Comparison of ENCODE assay signal across 1 cellular context in the genomic region with DNA sequence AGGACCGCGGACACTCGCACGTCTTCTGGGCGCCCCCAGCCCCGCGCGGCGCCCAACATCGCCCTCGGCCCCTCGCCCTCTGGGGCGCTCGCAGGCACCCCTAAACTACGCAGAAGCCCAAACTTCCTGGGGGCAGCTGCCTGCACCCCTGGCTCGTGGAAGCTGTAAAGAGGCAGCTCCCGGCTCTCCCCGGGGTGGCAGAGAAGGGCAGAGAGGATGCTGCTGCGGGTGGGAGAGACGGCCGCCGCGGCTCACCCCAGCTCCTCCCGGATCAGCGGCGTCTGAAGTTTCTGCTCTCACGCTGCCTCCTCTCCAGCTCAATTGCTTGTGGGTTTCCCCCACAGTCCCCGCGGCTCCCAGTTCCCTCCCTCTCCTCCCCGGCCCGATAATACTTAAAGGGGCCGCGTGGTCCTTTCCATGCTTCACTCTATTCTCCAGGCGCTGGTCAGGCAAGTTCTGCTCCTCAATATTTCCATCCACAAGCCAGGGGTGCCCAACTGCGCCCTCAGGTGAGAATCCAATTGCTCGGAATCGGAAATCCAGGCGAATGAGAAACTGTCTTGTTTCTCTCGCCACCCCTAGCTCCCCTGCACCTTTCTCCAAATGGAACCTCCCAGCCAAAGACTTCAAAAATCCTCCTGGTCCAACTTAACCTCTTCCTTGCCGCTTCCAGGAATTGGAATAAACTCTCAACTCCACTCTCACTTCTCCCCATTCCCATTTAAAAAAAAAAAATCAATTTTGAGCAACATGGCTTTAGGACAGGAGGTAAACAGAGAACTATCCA.
A peak's percentile ranks its signal among the peaks of the same experiment; 100 is the strongest.
TF ChIP-seq lines count a peak whose summit lies in the region.

No MANE protein-coding gene starts in this region.

TF ChIP-seq in H1, 55 proteins besides CTCF, POLR2A, EP300 and RAD21 (continued from another document):
- TF ChIP-seq, protein P1, sequence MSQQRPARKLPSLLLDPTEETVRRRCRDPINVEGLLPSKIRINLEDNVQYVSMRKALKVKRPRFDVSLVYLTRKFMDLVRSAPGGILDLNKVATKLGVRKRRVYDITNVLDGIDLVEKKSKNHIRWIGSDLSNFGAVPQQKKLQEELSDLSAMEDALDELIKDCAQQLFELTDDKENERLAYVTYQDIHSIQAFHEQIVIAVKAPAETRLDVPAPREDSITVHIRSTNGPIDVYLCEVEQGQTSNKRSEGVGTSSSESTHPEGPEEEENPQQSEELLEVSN (IDR thresholded peaks at IDR 0.05) = no peak
- no peak for TF ChIP-seq TCF12 (IDR thresholded peaks at IDR 0.05; ENCODE audit: low read depth, low read length)
- peak; percentile 56; the same call in 1 of the 2 replicates for TF ChIP-seq EGR1 (IDR thresholded peaks at IDR 0.05; ENCODE audit: borderline replicate concordance, low read depth, low read length)
- TF ChIP-seq CHD2 (IDR thresholded peaks at IDR 0.05; ENCODE audit: low read length) = no peak
- no peak for TF ChIP-seq EZH2 (IDR thresholded peaks at IDR 0.05; ENCODE audit: low read depth, low read length, severe bottlenecking)
- TF ChIP-seq SIRT6 (IDR thresholded peaks at IDR 0.05; ENCODE audit: low read length) = no peak
- TF ChIP-seq CHD7 (IDR thresholded peaks at IDR 0.05; ENCODE audit: insufficient replicate concordance, low read length) = no peak
- TF ChIP-seq BRCA1 (IDR thresholded peaks at IDR 0.05; ENCODE audit: low read depth, low read length) = no peak
- TF ChIP-seq CTBP2 (IDR thresholded peaks at IDR 0.05; ENCODE audit: borderline replicate concordance, insufficient read depth, insufficient read length, low read length) = peak; percentile 71
- TF ChIP-seq BACH1 (IDR thresholded peaks at IDR 0.05; ENCODE audit: low read length) = no peak
- peak; percentile 90 for TF ChIP-seq JUND (IDR thresholded peaks at IDR 0.05; ENCODE audit: low read length)
- TF ChIP-seq ASH2L (IDR thresholded peaks at IDR 0.05; ENCODE audit: low read length) = peak; percentile 97
- TF ChIP-seq RNF2 (IDR thresholded peaks at IDR 0.05; ENCODE audit: borderline replicate concordance, low read depth, low read length, missing control alignments, poor library complexity, severe bottlenecking) = no peak
- TF ChIP-seq RFX5 (IDR thresholded peaks at IDR 0.05; ENCODE audit: borderline replicate concordance, low read depth, low read length) = no peak
- no peak for TF ChIP-seq POU5F1 (IDR thresholded peaks at IDR 0.05; ENCODE audit: low read depth, low read length)
- no peak for TF ChIP-seq CEBPB (IDR thresholded peaks at IDR 0.05; ENCODE audit: low read depth, low read length)
- TF ChIP-seq SAP30 (IDR thresholded peaks at IDR 0.05; ENCODE audit: insufficient read depth, insufficient replicate concordance, low read length) = peak; percentile 31
- no peak for TF ChIP-seq NANOG (IDR thresholded peaks at IDR 0.05; ENCODE audit: insufficient read depth, low read depth, low read length, poor library complexity, severe bottlenecking)
- peak; percentile 90 for TF ChIP-seq KDM4A (IDR thresholded peaks at IDR 0.05; ENCODE audit: low read depth, low read length, severe bottlenecking)
- TF ChIP-seq RBBP5 (IDR thresholded peaks at IDR 0.05; ENCODE audit: borderline replicate concordance, low read depth, low read length) = peak; percentile 97
- peak in 1 of 2 experiments; percentile 58; a peak in 1 of 4 replicates for TF ChIP-seq SIN3A (conservative IDR thresholded peaks at IDR 0.05 in 1 of 2, IDR thresholded peaks at IDR 0.05 in 1 of 2; ENCODE audit: low read depth in 1 of 2, low read length in 2 of 2)
- TF ChIP-seq, protein P2, sequence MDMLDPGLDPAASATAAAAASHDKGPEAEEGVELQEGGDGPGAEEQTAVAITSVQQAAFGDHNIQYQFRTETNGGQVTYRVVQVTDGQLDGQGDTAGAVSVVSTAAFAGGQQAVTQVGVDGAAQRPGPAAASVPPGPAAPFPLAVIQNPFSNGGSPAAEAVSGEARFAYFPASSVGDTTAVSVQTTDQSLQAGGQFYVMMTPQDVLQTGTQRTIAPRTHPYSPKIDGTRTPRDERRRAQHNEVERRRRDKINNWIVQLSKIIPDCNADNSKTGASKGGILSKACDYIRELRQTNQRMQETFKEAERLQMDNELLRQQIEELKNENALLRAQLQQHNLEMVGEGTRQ (IDR thresholded peaks at IDR 0.05; ENCODE audit: low read length) = no peak
- no peak for TF ChIP-seq RXRA (IDR thresholded peaks at IDR 0.05; ENCODE audit: insufficient read depth, low read depth, low read length)
- no peak for TF ChIP-seq GABPA (IDR thresholded peaks at IDR 0.05; ENCODE audit: borderline replicate concordance, insufficient read depth, low read length)
- peak; percentile 71 for TF ChIP-seq MAX (IDR thresholded peaks at IDR 0.05)
- no peak for TF ChIP-seq CBX8 (IDR thresholded peaks at IDR 0.05; ENCODE audit: borderline replicate concordance, low read depth, low read length)
- no peak for TF ChIP-seq MAFK (IDR thresholded peaks at IDR 0.05; ENCODE audit: low read depth, low read length)
- TF ChIP-seq POLR2AphosphoS5 (IDR thresholded peaks at IDR 0.05; ENCODE audit: low read depth, low read length) = no peak
- no peak for TF ChIP-seq GTF2F1 (IDR thresholded peaks at IDR 0.05; ENCODE audit: borderline replicate concordance, low read depth, low read length)
- TF ChIP-seq, protein P3, sequence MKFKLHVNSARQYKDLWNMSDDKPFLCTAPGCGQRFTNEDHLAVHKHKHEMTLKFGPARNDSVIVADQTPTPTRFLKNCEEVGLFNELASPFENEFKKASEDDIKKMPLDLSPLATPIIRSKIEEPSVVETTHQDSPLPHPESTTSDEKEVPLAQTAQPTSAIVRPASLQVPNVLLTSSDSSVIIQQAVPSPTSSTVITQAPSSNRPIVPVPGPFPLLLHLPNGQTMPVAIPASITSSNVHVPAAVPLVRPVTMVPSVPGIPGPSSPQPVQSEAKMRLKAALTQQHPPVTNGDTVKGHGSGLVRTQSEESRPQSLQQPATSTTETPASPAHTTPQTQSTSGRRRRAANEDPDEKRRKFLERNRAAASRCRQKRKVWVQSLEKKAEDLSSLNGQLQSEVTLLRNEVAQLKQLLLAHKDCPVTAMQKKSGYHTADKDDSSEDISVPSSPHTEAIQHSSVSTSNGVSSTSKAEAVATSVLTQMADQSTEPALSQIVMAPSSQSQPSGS (IDR thresholded peaks at IDR 0.05; ENCODE audit: low read length) = peak; percentile 74; the same call in 1 of the 2 replicates
- no peak for TF ChIP-seq TEAD4 (IDR thresholded peaks at IDR 0.05; ENCODE audit: low read depth, low read length)
- peak; percentile 89 for TF ChIP-seq CHD1 (IDR thresholded peaks at IDR 0.05; ENCODE audit: low read depth, low read length)
- peak; percentile 76 for TF ChIP-seq TAF1 (IDR thresholded peaks at IDR 0.05; ENCODE audit: low read depth, low read length)
- TF ChIP-seq NRF1 (IDR thresholded peaks at IDR 0.05; ENCODE audit: low read depth, low read length) = no peak
- TF ChIP-seq TAF7 (optimal IDR thresholded peaks at IDR 0.05; ENCODE audit: borderline replicate concordance, low read depth, low read length) = no peak
- TF ChIP-seq ZNF274 (IDR thresholded peaks at IDR 0.05; ENCODE audit: borderline replicate concordance, extremely low read depth, low read length) = no peak
- no peak for TF ChIP-seq SP2 (IDR thresholded peaks at IDR 0.05; ENCODE audit: low read length)
- TF ChIP-seq SIX5 (IDR thresholded peaks at IDR 0.05; ENCODE audit: low read depth, low read length) = peak; percentile 32; the same call in 1 of the 2 replicates
- TF ChIP-seq FOSL1 (IDR thresholded peaks at IDR 0.05; ENCODE audit: insufficient read depth, low read depth, low read length) = no peak
- no peak for TF ChIP-seq CREB1 (IDR thresholded peaks at IDR 0.05)
- TF ChIP-seq SP1 (IDR thresholded peaks at IDR 0.05; ENCODE audit: low read depth, low read length) = peak; percentile 82
- TF ChIP-seq SRF (IDR thresholded peaks at IDR 0.05; ENCODE audit: low read depth, low read length) = no peak
- TF ChIP-seq HDAC2 (IDR thresholded peaks at IDR 0.05; ENCODE audit: borderline replicate concordance in 1 of 2, low read depth in 2 of 2, low read length in 2 of 2) = peak in 1 of 2 experiments; percentile 97; a peak in 2 of 4 replicates
- TF ChIP-seq PHF8 (conservative IDR thresholded peaks at IDR 0.05; ENCODE audit: low read depth, low read length) = peak; percentile 60
- TF ChIP-seq KDM1A (IDR thresholded peaks at IDR 0.05; ENCODE audit: borderline replicate concordance, low read length) = no peak
- TF ChIP-seq YY1 (IDR thresholded peaks at IDR 0.05; ENCODE audit: low read depth, low read length) = no peak
- no peak for TF ChIP-seq HDAC6 (IDR thresholded peaks at IDR 0.05; ENCODE audit: low read depth, low read length)
- no peak for TF ChIP-seq CBX5 (IDR thresholded peaks at IDR 0.05; ENCODE audit: low read depth, low read length)
